1 cellular context compared by ENCODE assay signal in genomic region chr18:45837283-45838070, GRCh38.
TF ChIP-seq lines count a peak whose summit lies in the region.

No MANE protein-coding gene starts in this region.

TF ChIP-seq in WTC11, 78 proteins besides CTCF, POLR2A, EP300 and RAD21 (continued from another document):
- 0 out of 2 replicates have a peak, but pooled peaks have one; percentile 45 for TF ChIP-seq STAT6 (CRISPR knock-in tag; conservative IDR thresholded peaks at IDR 0.05; ENCODE audit: low read depth)
- TF ChIP-seq CDX4 (CRISPR knock-in tag; IDR thresholded peaks at IDR 0.05; ENCODE audit: borderline replicate concordance) = no peak
- TF ChIP-seq ZSCAN18 (CRISPR knock-in tag; IDR thresholded peaks at IDR 0.05) = no peak
- TF ChIP-seq RELA (CRISPR knock-in tag; IDR thresholded peaks at IDR 0.05; ENCODE audit: borderline replicate concordance) = peak; percentile 88
- no peak for TF ChIP-seq AR (CRISPR knock-in tag; IDR thresholded peaks at IDR 0.05)
- no peak for TF ChIP-seq ATF6 (CRISPR knock-in tag; IDR thresholded peaks at IDR 0.05)
- TF ChIP-seq FOXJ3 (CRISPR knock-in tag; IDR thresholded peaks at IDR 0.05; ENCODE audit: borderline replicate concordance) = no peak
- no peak for TF ChIP-seq ERG (CRISPR knock-in tag; IDR thresholded peaks at IDR 0.05)
- no peak for TF ChIP-seq PREB (CRISPR knock-in tag; IDR thresholded peaks at IDR 0.05; ENCODE audit: borderline replicate concordance)
- TF ChIP-seq TP53 (CRISPR knock-in tag; IDR thresholded peaks at IDR 0.05) = peak; percentile 96
- TF ChIP-seq USF2 (CRISPR knock-in tag; IDR thresholded peaks at IDR 0.05) = peak; percentile 88
- no peak for TF ChIP-seq NFATC4 (CRISPR knock-in tag; IDR thresholded peaks at IDR 0.05)
- TF ChIP-seq HMGA2 (CRISPR knock-in tag; IDR thresholded peaks at IDR 0.05) = no peak
- no peak for TF ChIP-seq ZNF263 (CRISPR knock-in tag; IDR thresholded peaks at IDR 0.05; ENCODE audit: low read depth)
- TF ChIP-seq RORB (CRISPR knock-in tag; IDR thresholded peaks at IDR 0.05) = no peak
- TF ChIP-seq ESRRA (CRISPR knock-in tag; IDR thresholded peaks at IDR 0.05; ENCODE audit: borderline replicate concordance) = peak; percentile 47; the same call in 1 of the 2 replicates
- peak; percentile 59; the same call in 1 of the 2 replicates for TF ChIP-seq PRDM15 (CRISPR knock-in tag; IDR thresholded peaks at IDR 0.05)
- peak; percentile 83 for TF ChIP-seq ZNF232 (CRISPR knock-in tag; IDR thresholded peaks at IDR 0.05)
- peak; percentile 81 for TF ChIP-seq TEAD4 (CRISPR knock-in tag; IDR thresholded peaks at IDR 0.05)
- TF ChIP-seq CREB1 (CRISPR knock-in tag; IDR thresholded peaks at IDR 0.05) = no peak
- TF ChIP-seq ZNF219 (CRISPR knock-in tag; IDR thresholded peaks at IDR 0.05; ENCODE audit: borderline replicate concordance) = peak; percentile 82
- peak; percentile 77; the same call in 1 of the 2 replicates for TF ChIP-seq ZBTB43 (CRISPR knock-in tag; IDR thresholded peaks at IDR 0.05)
- no peak for TF ChIP-seq NR1H2 (CRISPR knock-in tag; IDR thresholded peaks at IDR 0.05)
- TF ChIP-seq FOXK1 (CRISPR knock-in tag; IDR thresholded peaks at IDR 0.05) = peak; percentile 95
- TF ChIP-seq SOX15 (CRISPR knock-in tag; IDR thresholded peaks at IDR 0.05) = no peak
- peak; percentile 78; the same call in 1 of the 2 replicates for TF ChIP-seq ZNF121 (CRISPR knock-in tag; IDR thresholded peaks at IDR 0.05)
- no peak for TF ChIP-seq ATF3 (CRISPR knock-in tag; conservative IDR thresholded peaks at IDR 0.05)
- peak; percentile 93 for TF ChIP-seq ELF4 (CRISPR knock-in tag; IDR thresholded peaks at IDR 0.05; ENCODE audit: low read depth)
- TF ChIP-seq CBFB (CRISPR knock-in tag; IDR thresholded peaks at IDR 0.05; ENCODE audit: low read depth) = no peak; the same call in 1 of the 2 replicates
- peak; percentile 82 for TF ChIP-seq MYBL2 (CRISPR knock-in tag; IDR thresholded peaks at IDR 0.05)
- no peak for TF ChIP-seq GRHL2 (CRISPR knock-in tag; IDR thresholded peaks at IDR 0.05; ENCODE audit: insufficient replicate concordance, severe bottlenecking)
- peak; percentile 80; the same call in 1 of the 2 replicates for TF ChIP-seq ZNF281 (CRISPR knock-in tag; IDR thresholded peaks at IDR 0.05)
- peak; percentile 95 for TF ChIP-seq IRF1 (CRISPR knock-in tag; IDR thresholded peaks at IDR 0.05)
TF ChIP-seq in WTC11: peak in this region for 39.
